1 cellular context compared by ENCODE assay signal in genomic region chr14:31269599-31270195, GRCh38.
TF ChIP-seq lines count a peak whose summit lies in the region.

No MANE protein-coding gene starts in this region.

TF ChIP-seq in IMR-90, 13 proteins besides CTCF, POLR2A, EP300 and RAD21:
- no peak for TF ChIP-seq MXI1 (IDR thresholded peaks at IDR 0.05; ENCODE audit: borderline replicate concordance, low read depth, low read length)
- TF ChIP-seq CHD1 (IDR thresholded peaks at IDR 0.05; ENCODE audit: low read depth, low read length), result no peak
- TF ChIP-seq BHLHE40 (IDR thresholded peaks at IDR 0.05; ENCODE audit: low read depth, low read length), result no peak
- no peak for TF ChIP-seq RCOR1 (IDR thresholded peaks at IDR 0.05; ENCODE audit: insufficient replicate concordance, low read length)
- TF ChIP-seq MAZ (IDR thresholded peaks at IDR 0.05; ENCODE audit: borderline replicate concordance, low read depth, low read length), result no peak
- TF ChIP-seq, protein P1, sequence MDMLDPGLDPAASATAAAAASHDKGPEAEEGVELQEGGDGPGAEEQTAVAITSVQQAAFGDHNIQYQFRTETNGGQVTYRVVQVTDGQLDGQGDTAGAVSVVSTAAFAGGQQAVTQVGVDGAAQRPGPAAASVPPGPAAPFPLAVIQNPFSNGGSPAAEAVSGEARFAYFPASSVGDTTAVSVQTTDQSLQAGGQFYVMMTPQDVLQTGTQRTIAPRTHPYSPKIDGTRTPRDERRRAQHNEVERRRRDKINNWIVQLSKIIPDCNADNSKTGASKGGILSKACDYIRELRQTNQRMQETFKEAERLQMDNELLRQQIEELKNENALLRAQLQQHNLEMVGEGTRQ (IDR thresholded peaks at IDR 0.05; ENCODE audit: low read depth, low read length), result no peak
- TF ChIP-seq FOS (IDR thresholded peaks at IDR 0.05; ENCODE audit: low read depth, low read length), result no peak
- no peak for TF ChIP-seq NFE2L2 (IDR thresholded peaks at IDR 0.05; ENCODE audit: low read depth, low read length)
- TF ChIP-seq CEBPB (IDR thresholded peaks at IDR 0.05; ENCODE audit: low read depth, low read length), result no peak
- no peak for TF ChIP-seq SMC3 (IDR thresholded peaks at IDR 0.05; ENCODE audit: low read depth, low read length)
- no peak for TF ChIP-seq ELK1 (IDR thresholded peaks at IDR 0.05; ENCODE audit: borderline replicate concordance, low read depth, low read length)
- no peak for TF ChIP-seq MAFK (IDR thresholded peaks at IDR 0.05; ENCODE audit: low read depth, low read length)
- TF ChIP-seq RFX5 (IDR thresholded peaks at IDR 0.05; ENCODE audit: low read depth, low read length), result no peak
